Comparison of ENCODE assay signal across 8 cellular contexts in the genomic region with DNA sequence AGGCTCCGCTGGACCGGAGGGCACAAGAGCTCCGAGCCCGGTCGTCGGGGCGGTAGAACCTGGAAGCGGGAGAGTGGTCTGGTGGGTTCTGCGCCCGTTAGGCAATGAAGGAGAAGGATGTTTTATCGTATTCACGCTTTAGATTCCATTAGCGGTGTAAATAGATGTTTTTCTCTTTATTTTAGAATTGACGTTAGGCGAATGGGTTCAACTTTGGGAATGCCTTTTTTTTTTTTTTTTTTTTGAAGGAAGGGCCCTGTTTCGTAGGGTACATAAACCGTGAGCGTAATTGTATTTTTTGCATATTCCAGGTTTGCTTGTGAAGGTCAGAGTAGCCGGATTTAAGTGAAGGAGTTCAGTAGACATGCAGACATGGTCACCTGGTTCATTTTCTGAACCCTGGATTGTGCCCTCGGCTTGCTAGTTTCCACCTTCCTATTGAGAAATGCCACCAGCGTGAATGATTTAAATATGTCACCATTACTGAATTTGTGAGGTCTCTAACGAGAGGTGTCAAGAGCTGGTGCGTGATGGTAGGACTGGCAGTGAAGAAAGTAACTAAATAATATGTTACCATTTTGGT. TPM values are rescaled to one million over a fixed set of nuclear protein-coding genes. Genes with fewer than 3 reads are reported as not detected.
DNase-seq lines count a peak whose midpoint lies in the region; ATAC-seq and TF ChIP-seq lines count a peak whose summit lies in the region.

No MANE protein-coding gene starts in this region.

- peak overlapping the region; percentile 99 for H3K4me3 Mint-ChIP-seq in CD8-positive, alpha-beta T cell
- H3K4me3 Mint-ChIP-seq in neural progenitor cell, result peak overlapping the region; percentile 99

- CTCF ChIA-PET in CD8-positive, alpha-beta T cell (lab: Charles Lee), result interaction anchor here (0.6 to 2.8 kb wide), 3 partner anchors 12 to 229 kb away, joined by 3 to 11 read pairs (median 3); partner anchors contain the start of gene MON1A

- peak overlapping the region; percentile 67 for H3K27ac ChIP-seq in CD8-positive, alpha-beta T cell (ENCODE audit: low read depth, low read length)
- H3K27ac ChIP-seq in KOPT-K1 (ENCODE audit: low read depth, low read length, poor library complexity, severe bottlenecking), result peak overlapping the region; percentile 87
- H3K27ac ChIP-seq in dorsolateral prefrontal cortex, result peak overlapping the region; percentile 19 to 97 (median 90)
- H3K27ac ChIP-seq in neural progenitor cell, result peak overlapping the region; percentile 94

- H3K4me1 ChIP-seq in CD8-positive, alpha-beta T cell (ENCODE audit: insufficient read depth, low read length), result peaks cover 15% of the 10 kb centered on the region
- H3K4me1 ChIP-seq in neural progenitor cell, result peaks cover 4% of the 10 kb centered on the region

- no peaks in the 10 kb centered on the region for H3K27me3 ChIP-seq in CD8-positive, alpha-beta T cell (ENCODE audit: insufficient read depth, low read length)
- H3K27me3 ChIP-seq in dorsolateral prefrontal cortex (no peaks in the 10 kb centered on the region), neural progenitor cell (no peaks in the 10 kb centered on the region)

- no peak for ATAC-seq in CD8-positive, alpha-beta T cell
- no peak for ATAC-seq in GM21619 (IDR thresholded peaks at IDR 0.05; ENCODE audit: unreplicated experiment)

- H3K4me1 Mint-ChIP-seq in CD8-positive, alpha-beta T cell (ENCODE audit: low read depth), result peaks cover 32% of the 10 kb centered on the region
- peaks cover 11% of the 10 kb centered on the region for H3K4me1 Mint-ChIP-seq in neural progenitor cell

- H3K27ac Mint-ChIP-seq in CD8-positive, alpha-beta T cell, result peak overlapping the region; percentile 98
- peak overlapping the region; percentile 92 for H3K27ac Mint-ChIP-seq in neural progenitor cell

- peak overlapping the region; percentile 86 for H3K9ac ChIP-seq in neural progenitor cell

- POLR2A ChIA-PET in CD8-positive, alpha-beta T cell (lab: Charles Lee), result interaction anchor here (0.7 to 3.0 kb wide), 8 partner anchors 8 to 401 kb away, joined by 3 to 30 read pairs (median 5); partner anchors contain the start of genes IFRD2, INKA1, IP6K1 and MON1A

- no peaks in the 10 kb centered on the region for H3K36me3 ChIP-seq in CD8-positive, alpha-beta T cell (ENCODE audit: insufficient read depth, low read length)
- H3K36me3 ChIP-seq in KOPT-K1 (ENCODE audit: insufficient read depth, low read length), result peaks cover 21% of the 10 kb centered on the region
- peaks cover 6% of the 10 kb centered on the region for H3K36me3 ChIP-seq in neural progenitor cell

- peaks cover 14% of the 10 kb centered on the region for H3F3A ChIP-seq in neural progenitor cell (ENCODE audit: low read depth)

- H3K79me2 ChIP-seq in neural progenitor cell (ENCODE audit: low read depth), result peaks cover 55% of the 10 kb centered on the region

- H3K9me3 ChIP-seq in CD8-positive, alpha-beta T cell (ENCODE audit: low read length), result no peaks in the 10 kb centered on the region
- H3K9me3 ChIP-seq in KOPT-K1 (ENCODE audit: insufficient read depth, low read length, poor library complexity, severe bottlenecking), result no peaks in the 10 kb centered on the region
- H3K9me3 ChIP-seq in neural progenitor cell (ENCODE audit: low read depth), result no peaks in the 10 kb centered on the region

- H3K4me3 ChIP-seq in CD8-positive, alpha-beta T cell (ENCODE audit: low read depth, low read length), result peak overlapping the region; percentile 78
- H3K4me3 ChIP-seq in dorsolateral prefrontal cortex, result peak overlapping the region; percentile 59 to 100 (median 91)
- H3K4me3 ChIP-seq in neural progenitor cell, result peak overlapping the region; percentile 83

- peak overlapping the region; percentile 80 for H2AFZ ChIP-seq in neural progenitor cell (replicated peaks)

- no peak for DNase-seq in CD8-positive, alpha-beta T cell
- DNase-seq in dorsolateral prefrontal cortex, result no peak
- DNase-seq in neural progenitor cell (ENCODE audit: low spot score), result no peak
- no peak for DNase-seq in NCI-H2029 (lab: John Stamatoyannopoulos, UW)
- no peak for DNase-seq in D341Med (ENCODE audit: low spot score)
- no peak for DNase-seq in GM10266 (ENCODE audit: extremely low spot score)

- H3K4me2 ChIP-seq in neural progenitor cell, result peak overlapping the region; percentile 75

- H3K36me3 Mint-ChIP-seq in CD8-positive, alpha-beta T cell, result peaks cover 20% of the 10 kb centered on the region
- peaks cover 11% of the 10 kb centered on the region for H3K36me3 Mint-ChIP-seq in neural progenitor cell

- peaks cover 45% of the 10 kb centered on the region for H4K20me1 ChIP-seq in neural progenitor cell (ENCODE audit: low read depth)

- no peak for TF ChIP-seq CTCF in CD8-positive, alpha-beta T cell (IDR thresholded peaks at IDR 0.05)
- TF ChIP-seq CTCF in dorsolateral prefrontal cortex (IDR thresholded peaks at IDR 0.05 in 54 of 56, conservative IDR thresholded peaks at IDR 0.05 in 2 of 56; ENCODE audit: low read depth in 1 of 56, partially characterized antibody in 56 of 56), result no peak
- no peak for TF ChIP-seq CTCF in neural progenitor cell (IDR thresholded peaks at IDR 0.05)
- no peak for TF ChIP-seq CTCF in GM10266 (IDR thresholded peaks at IDR 0.05; ENCODE audit: control insufficient read depth, insufficient read depth, low read depth, missing control alignments)

- no peaks in the 10 kb centered on the region for H3K27me3 Mint-ChIP-seq in CD8-positive, alpha-beta T cell (ENCODE audit: low read depth)
- no peaks in the 10 kb centered on the region for H3K27me3 Mint-ChIP-seq in neural progenitor cell (ENCODE audit: insufficient read depth, low read depth)

- intact Hi-C loops in CD8-positive, alpha-beta T cell (cut with DNase I, micrococcal nuclease), result loop anchor here (1.0 to 5.0 kb wide), 8 partner anchors 11 to 1562 kb away; partner anchors contain the start of genes MON1A (in 2 of the 2), APEH (in 1 of the 2), DAG1 (in 1 of the 2) and DCAF1 (in 1 of the 2)
- intact Hi-C loops in dorsolateral prefrontal cortex (cut with DNase I), result loop anchor here (1.0 to 5.0 kb wide), 3 partner anchors 11 to 154 kb away; partner anchors contain the start of genes RBM5 (in 2 of the 2), IP6K1 (in 1 of the 2) and MON1A (in 1 of the 2)

- H3K9me3 Mint-ChIP-seq in CD8-positive, alpha-beta T cell, result peaks cover 2% of the 10 kb centered on the region
- H3K9me3 Mint-ChIP-seq in neural progenitor cell, result peaks cover 2% of the 10 kb centered on the region

RNA-seq across cellular contexts. Expression of gene RBM6, which starts 0.8 kb away (rescaled TPM):
- total RNA-seq in CD8-positive, alpha-beta T cell, result 10 to 100 TPM; 92.1 to 95.0 TPM
- total RNA-seq in dorsolateral prefrontal cortex, result 100 to 1,000 TPM in 102 of 120 experiments, 10 to 100 TPM in 18; 77.2 to 210 (median 125) TPM
- total RNA-seq in neural progenitor cell (ENCODE audit: low replicate concordance), result 126 and 170 TPM in 2 replicates

RNA-seq across cellular contexts. Expression of gene MON1A, which starts 11.1 kb away (rescaled TPM):
- total RNA-seq in CD8-positive, alpha-beta T cell, result 1 to 10 TPM; 1.2 TPM
- total RNA-seq in dorsolateral prefrontal cortex (10 to 100 TPM; 14.1 to 38.3 (median 21.6) TPM), neural progenitor cell (ENCODE audit: low replicate concordance) (1.9 and 4.5 TPM in 2 replicates)

RNA-seq across cellular contexts. Expression of gene MST1R, which starts 37.1 kb away (rescaled TPM):
- under 1 TPM; 0.22 to 0.58 TPM for total RNA-seq in CD8-positive, alpha-beta T cell
- total RNA-seq in dorsolateral prefrontal cortex (1 to 10 TPM in 114 of 120 experiments, under 1 TPM in 6; 0.24 to 8.4 (median 3.0) TPM), neural progenitor cell (ENCODE audit: low replicate concordance) (0.32 and 1.8 TPM in 2 replicates)
